Comparison of ENCODE assay signal across 10 cellular contexts in the genomic region with DNA sequence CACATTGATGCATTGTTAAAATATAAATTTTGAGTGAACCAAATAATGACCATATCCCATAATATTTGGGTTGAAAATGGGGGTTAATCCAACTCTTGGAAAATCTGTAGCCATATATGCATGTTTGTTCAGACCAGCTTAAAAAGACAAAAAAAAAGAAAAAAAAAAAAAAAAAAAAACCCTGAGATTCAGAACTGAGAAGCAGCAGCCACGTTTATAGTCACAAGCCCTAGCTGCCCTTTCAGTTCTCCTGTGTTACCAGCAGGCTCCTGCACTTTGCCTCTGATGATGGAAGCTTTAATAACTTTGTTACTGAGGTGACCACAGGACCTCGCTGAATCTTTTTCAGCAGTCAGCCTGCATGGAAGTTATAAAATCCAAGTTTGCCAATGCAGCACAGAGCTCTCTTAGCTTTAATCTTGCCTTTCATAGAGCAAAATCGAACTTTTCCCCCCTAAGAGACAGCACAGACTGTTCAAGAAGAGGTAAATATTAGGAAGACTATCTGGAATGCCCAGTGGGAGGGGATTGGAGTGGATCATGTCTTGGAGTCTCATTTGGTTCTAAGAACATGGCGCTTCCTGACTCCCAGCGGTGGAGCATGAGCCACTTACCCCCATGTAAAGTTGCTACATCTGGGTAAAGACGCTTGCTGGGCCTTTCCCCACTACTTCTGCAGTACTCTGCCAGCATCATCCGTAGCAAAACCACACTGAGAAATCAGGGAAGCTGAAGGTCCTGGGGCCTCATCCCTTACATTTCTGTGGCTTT. TPM values are rescaled to one million over a fixed set of nuclear protein-coding genes. Genes with fewer than 3 reads are reported as not detected.
A peak's percentile ranks its signal among the peaks of the same experiment; 100 is the strongest.
DNase-seq lines count a peak whose midpoint lies in the region; ATAC-seq, FAIRE-seq and TF ChIP-seq lines count a peak whose summit lies in the region.
"Had no signal": no experiment of that assay in that cellular context is flagged by ENCODE, and none has a peak within 500 bp of the region (broad histone marks: within the 10 kb centered on the region; RNA-seq: fewer than 3 reads in every experiment).

No MANE protein-coding gene starts in this region.

- no peaks in the 10 kb centered on the region for H3K27me3 Mint-ChIP-seq in naive thymus-derived CD8-positive, alpha-beta T cell

- in situ Hi-C loops in GM13976 (cut with MboI; ENCODE audit: low sequenced_read_pairs, unreplicated experiment), result no loop called here

- TF ChIP-seq CTCF in GM13976 (IDR thresholded peaks at IDR 0.05; ENCODE audit: borderline replicate concordance, control extremely low read depth, extremely low read depth, insufficient read depth, missing control alignments), result no peak

- peaks cover 24 to 96% (median 75%) of the 10 kb centered on the region in 4 donors for H3K4me1 Mint-ChIP-seq in naive thymus-derived CD8-positive, alpha-beta T cell

- peaks cover 9 to 49% (median 40%) of the 10 kb centered on the region in 3 donors for H3K36me3 Mint-ChIP-seq in naive thymus-derived CD8-positive, alpha-beta T cell

- peak overlapping the region in 3 of 10 donors; percentile 3 to 19 (median 11) for H3K4me3 Mint-ChIP-seq in naive thymus-derived CD8-positive, alpha-beta T cell

- no peak for DNase-seq in GM12891 (ENCODE audit: insufficient read length, low spot score)
- peak; percentile 56 for DNase-seq in M059J (ENCODE audit: low read depth)
- no peak for DNase-seq in naive thymus-derived CD8-positive, alpha-beta T cell
- DNase-seq in GM13976 (ENCODE audit: low spot score), result no peak
- no peak for DNase-seq in NCI-H187 treated with DMSO at 0.1 percent for 48 hours (lab: John Stamatoyannopoulos, UW)
- DNase-seq in D341Med (ENCODE audit: low spot score), result no peak
- no peak for DNase-seq in HPDE6-E6E7 (ENCODE audit: extremely low spot score)
- DNase-seq: NCI-H2081, pancreas had no signal

- peak; percentile 82 for FAIRE-seq in GM12891 (lab: Jason Lieb, UNC)
- FAIRE-seq: pancreas had no signal

- peak overlapping the region in 9 of 10 donors; percentile 32 to 88 (median 40) for H3K27ac Mint-ChIP-seq in naive thymus-derived CD8-positive, alpha-beta T cell

- POLR2A ChIA-PET in naive thymus-derived CD8-positive, alpha-beta T cell (lab: Charles Lee), result interaction anchor here (1.6 kb wide), 1 partner anchor 20 kb away, joined by 7 read pairs; a partner anchor contains a TSS

- ATAC-seq in GM21619 (IDR thresholded peaks at IDR 0.05; ENCODE audit: unreplicated experiment), result peak; percentile 51
- no peak for ATAC-seq in naive thymus-derived CD8-positive, alpha-beta T cell

- no peak for TF ChIP-seq POLR2A in GM12891 (IDR thresholded peaks at IDR 0.05; ENCODE audit: low read depth, low read length)

- H3K9me3 Mint-ChIP-seq in naive thymus-derived CD8-positive, alpha-beta T cell, result peaks cover 0 to 6% (median 0%) of the 10 kb centered on the region in 9 donors

TF ChIP-seq in GM12891, 5 proteins besides CTCF, POLR2A, EP300 and RAD21:
- TF ChIP-seq POU2F2 (IDR thresholded peaks at IDR 0.05; ENCODE audit: low read depth, low read length) (no peak), TAF1 (IDR thresholded peaks at IDR 0.05; ENCODE audit: low read depth, low read length) (0 out of 2 replicates have a peak, but pooled peaks have one; percentile 28), SPI1 (IDR thresholded peaks at IDR 0.05; ENCODE audit: low read depth, low read length) (peak; percentile 66), POLR2AphosphoS5 (IDR thresholded peaks at IDR 0.05; ENCODE audit: low read depth, low read length) (no peak), PAX5 (IDR thresholded peaks at IDR 0.05; ENCODE audit: insufficient read depth, low read length, severe bottlenecking) (no peak)

RNA-seq across cellular contexts. Expression of a gene that starts 20.6 kb away (rescaled TPM):
- 33.6 TPM for polyA plus RNA-seq in GM12891 (2012; ENCODE audit: low read depth, missing spikeins)
- total RNA-seq in M059J (2014; rRNA removed; shearing (Covaris generic)), result 13.9 and 14.7 TPM in 2 replicates
- total RNA-seq in naive thymus-derived CD8-positive, alpha-beta T cell, result 10 to 100 TPM; 57.8 to 66.7 TPM
- 100 to 1,000 TPM; 115 to 172 (median 122) TPM for polyA plus RNA-seq in naive thymus-derived CD8-positive, alpha-beta T cell
